ENCODE assay signal across 16 cellular contexts in the genomic region with DNA sequence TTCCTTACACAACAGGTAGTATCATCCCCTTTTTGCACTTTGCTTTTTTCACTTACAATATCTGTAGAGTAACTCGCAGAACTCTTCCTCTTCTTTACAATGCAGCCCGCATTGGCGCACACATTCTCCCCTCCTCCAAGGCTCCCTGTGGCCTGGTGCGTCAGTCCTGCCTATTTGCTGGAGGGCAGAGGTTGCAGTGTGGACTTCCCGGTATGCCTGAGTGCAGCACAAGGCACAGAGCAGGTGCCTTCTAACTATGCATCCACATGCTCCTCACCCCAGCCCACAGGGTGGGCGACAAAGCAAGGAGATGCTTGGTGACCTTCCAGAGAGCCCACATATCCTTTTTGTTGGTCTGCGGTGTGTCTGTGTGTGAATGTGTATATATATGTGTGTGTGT. TPM values are rescaled to one million over a fixed set of nuclear protein-coding genes. Genes with fewer than 3 reads are reported as not detected.
DNase-seq lines count a peak whose midpoint lies in the region; FAIRE-seq and TF ChIP-seq lines count a peak whose summit lies in the region.
"Had no signal": no experiment of that assay in that cellular context is flagged by ENCODE, and none has a peak within 500 bp of the region (broad histone marks: within the 10 kb centered on the region; RNA-seq: fewer than 3 reads in every experiment).

No MANE protein-coding gene starts in this region.

- no peak overlapping the region for H4K91ac ChIP-seq in H1 (replicated peaks; ENCODE audit: insufficient read length, low read length)
- H4K91ac ChIP-seq in neuronal stem cell (ENCODE audit: low read depth, low read length, poor library complexity): no peak overlapping the region

- no peaks in the 10 kb centered on the region; the same call in 1 of the 2 replicates for H3K23me2 ChIP-seq in H1 (ENCODE audit: low read depth, low read length)

- in situ Hi-C loops in transverse colon (cut with MboI; ENCODE audit: low pct_ligation_motif_present in 1 of 4, low pct_unique_long_range_greater_than_20kb in 1 of 4, low sequenced_read_pairs in 3 of 4): no loop called here

- H4K20me1 ChIP-seq in H1 (replicated peaks in 1 of 2; ENCODE audit: control insufficient read depth in 1 of 2, insufficient read depth in 2 of 2, low read length in 2 of 2): peaks cover 1 to 6% of the 10 kb centered on the region in 2 experiments
- peaks cover 46% of the 10 kb centered on the region for H4K20me1 ChIP-seq in osteoblast (ENCODE audit: insufficient read depth, low read length)

- no peak overlapping the region for H4K5ac ChIP-seq in H1 (ENCODE audit: insufficient read length, low read depth, low read length)

- TF ChIP-seq POLR2A in Peyer's patch (IDR thresholded peaks at IDR 0.05) (peak; percentile 9 to 19), H1 (IDR thresholded peaks at IDR 0.05; ENCODE audit: control extremely low read depth in 1 of 2, low read depth in 2 of 2, low read length in 2 of 2) (no peak), transverse colon (IDR thresholded peaks at IDR 0.05) (no peak)

- H3K36me3 ChIP-seq in Peyer's patch (no peaks in the 10 kb centered on the region), H1 (ENCODE audit: control insufficient read depth in 2 of 4, insufficient read depth in 4 of 4, low read length in 3 of 4) (no peaks in the 10 kb centered on the region; a peak in 1 of 8 replicates), neuronal stem cell (replicated peaks in 1 of 2; ENCODE audit: control insufficient read depth in 2 of 2, insufficient read depth in 2 of 2, low read length in 2 of 2) (peaks cover 2 to 12% of the 10 kb centered on the region in 2 donors), transverse colon (no peaks in the 10 kb centered on the region), osteoblast (ENCODE audit: insufficient read depth, low read length) (peaks cover 7% of the 10 kb centered on the region), ascending aorta (peaks cover 2 to 7% of the 10 kb centered on the region in 2 donors)

- no peaks in the 10 kb centered on the region for H3K9me3 ChIP-seq in Peyer's patch
- H3K9me3 ChIP-seq in H1 (ENCODE audit: insufficient read depth in 2 of 2, low read depth in 1 of 2, low read length in 1 of 2): no peaks in the 10 kb centered on the region
- H3K9me3 ChIP-seq in neuronal stem cell (replicated peaks in 1 of 2; ENCODE audit: control insufficient read depth in 2 of 2, insufficient read depth in 1 of 2, low read depth in 1 of 2, low read length in 2 of 2): no peaks in the 10 kb centered on the region
- no peaks in the 10 kb centered on the region for H3K9me3 ChIP-seq in transverse colon
- H3K9me3 ChIP-seq in osteoblast (ENCODE audit: low read depth, low read length): no peaks in the 10 kb centered on the region
- no peaks in the 10 kb centered on the region for H3K9me3 ChIP-seq in ascending aorta
- H3K9me3 ChIP-seq: A549 had no signal

- H3K4ac ChIP-seq in H1 (replicated peaks; ENCODE audit: insufficient read length, low read depth, low read length) (no peak overlapping the region), neuronal stem cell (ENCODE audit: low read length) (no peak overlapping the region)

- H2BK120ac ChIP-seq in H1 (replicated peaks; ENCODE audit: low read depth, low read length): no peak overlapping the region
- H2BK120ac ChIP-seq in neuronal stem cell (ENCODE audit: low read depth, low read length): no peak overlapping the region

- H3K4me2 ChIP-seq in H1 (ENCODE audit: insufficient read depth in 1 of 2, low read depth in 2 of 2, low read length in 2 of 2) (no peak overlapping the region), neuronal stem cell (ENCODE audit: insufficient read depth, low read length, poor library complexity, severe bottlenecking) (no peak overlapping the region), osteoblast (ENCODE audit: insufficient read depth, low read length) (no peak overlapping the region)
- H3K4me2 ChIP-seq: A549 had no signal

- H2BK12ac ChIP-seq in H1 (ENCODE audit: low read depth, low read length) (no peak overlapping the region), neuronal stem cell (ENCODE audit: low read length) (no peak overlapping the region)

- peak overlapping the region in 3 of 4 donors; percentile 25 to 73 (median 67) for H3K27ac ChIP-seq in Peyer's patch
- H3K27ac ChIP-seq in H1 (ENCODE audit: low read depth, low read length): no peak overlapping the region
- no peak overlapping the region for H3K27ac ChIP-seq in neuronal stem cell (replicated peaks; ENCODE audit: low read length)
- peak overlapping the region in 3 of 4 donors; percentile 66 to 72 (median 71) for H3K27ac ChIP-seq in transverse colon
- no peak overlapping the region for H3K27ac ChIP-seq in osteoblast (ENCODE audit: low read depth, low read length)
- H3K27ac ChIP-seq in ascending aorta: no peak overlapping the region
- H3K27ac ChIP-seq: A549 had no signal

- H2BK20ac ChIP-seq in H1 (ENCODE audit: low read length): no peak overlapping the region

- H3K9ac ChIP-seq in H1 (replicated peaks in 1 of 4; ENCODE audit: extremely low read depth in 1 of 4, low read depth in 3 of 4, low read length in 3 of 4) (no peak overlapping the region), neuronal stem cell (ENCODE audit: low read depth, low read length, poor library complexity) (no peak overlapping the region)

- H4K8ac ChIP-seq in H1 (ENCODE audit: extremely low read depth, insufficient read depth, low read length): peak overlapping the region; percentile 84; the same call in 1 of the 2 replicates
- H4K8ac ChIP-seq in neuronal stem cell (ENCODE audit: low read depth, low read length): no peak overlapping the region

- H3K56ac ChIP-seq in H1 (replicated peaks; ENCODE audit: insufficient read length, low read depth, low read length): no peak overlapping the region

- peaks cover 12% of the 10 kb centered on the region; the same call in 1 of the 2 replicates for H3K79me1 ChIP-seq in H1 (ENCODE audit: low read depth, low read length)
- H3K79me1 ChIP-seq in neuronal stem cell (ENCODE audit: low read depth, low read length): peaks cover 6% of the 10 kb centered on the region

- CTCF ChIA-PET in H1 (lab: Charles Lee; ENCODE audit: partially characterized antibody): interaction anchor here (1.8 kb wide), 1 partner anchor 12 kb away, joined by 9 read pairs; no protein-coding TSS in a partner anchor

- POLR2A ChIA-PET in H1 (lab: Charles Lee; ENCODE audit: partially characterized antibody): no interaction called here

- H2AK5ac ChIP-seq in H1 (ENCODE audit: low read depth, low read length): no peak overlapping the region
- no peak overlapping the region for H2AK5ac ChIP-seq in neuronal stem cell (ENCODE audit: low read depth, low read length)

- H2AFZ ChIP-seq in H1 (ENCODE audit: low read length): no peak overlapping the region
- no peak overlapping the region for H2AFZ ChIP-seq in neuronal stem cell (ENCODE audit: low read length)
- H2AFZ ChIP-seq in osteoblast (ENCODE audit: low read length): no peak overlapping the region

- TF ChIP-seq RAD21 in H1 (IDR thresholded peaks at IDR 0.05 in 1 of 2, conservative IDR thresholded peaks at IDR 0.05 in 1 of 2; ENCODE audit: low read depth in 2 of 2, low read length in 2 of 2): no peak

- FAIRE-seq in H1 (lab: Jason Lieb, UNC): no peak
- FAIRE-seq: A549, GM19239, H54 had no signal

- no peak for TF ChIP-seq EP300 in H1 (IDR thresholded peaks at IDR 0.05; ENCODE audit: borderline replicate concordance in 1 of 2, low read depth in 2 of 2, low read length in 2 of 2)
- TF ChIP-seq EP300 in transverse colon (IDR thresholded peaks at IDR 0.05; ENCODE audit: low read depth): no peak

- H3K4me1 ChIP-seq in Peyer's patch (peaks cover 0 to 6% (median 2%) of the 10 kb centered on the region in 4 donors), H1 (replicated peaks in 1 of 4; ENCODE audit: control insufficient read depth in 3 of 4, insufficient read depth in 4 of 4, low read length in 3 of 4) (no peaks in the 10 kb centered on the region), neuronal stem cell (ENCODE audit: control insufficient read depth in 2 of 2, insufficient read depth in 1 of 2, low read depth in 1 of 2, low read length in 2 of 2) (peaks cover 2 to 3% of the 10 kb centered on the region in 2 donors), transverse colon (peaks cover 0 to 33% (median 25%) of the 10 kb centered on the region in 4 donors), osteoblast (ENCODE audit: insufficient read depth, low read length) (no peaks in the 10 kb centered on the region), ascending aorta (no peaks in the 10 kb centered on the region)
- H3K4me1 ChIP-seq: A549 had no signal

- TF ChIP-seq CTCF in Peyer's patch (IDR thresholded peaks at IDR 0.05): no peak
- no peak for TF ChIP-seq CTCF in H1 (IDR thresholded peaks at IDR 0.05; ENCODE audit: control extremely low read depth in 1 of 3, insufficient read depth in 1 of 3, low read depth in 1 of 3, low read length in 3 of 3)
- TF ChIP-seq CTCF in transverse colon (IDR thresholded peaks at IDR 0.05): no peak
- TF ChIP-seq CTCF in osteoblast (IDR thresholded peaks at IDR 0.05; ENCODE audit: extremely low read depth, low read depth, low read length): no peak
- no peak for TF ChIP-seq CTCF in ascending aorta (IDR thresholded peaks at IDR 0.05)

- 89% methylated on average over 7 of the region's 7 CpGs; no CpG with 5 or more reads in 1 of the 2 experiments for WGBS in H1 (ENCODE audit: extremely low coverage in 1 of 2, insufficient coverage in 1 of 2, insufficient read length in 1 of 2, insufficient replicate concordance in 2 of 2, low coverage in 1 of 2, low lambda C conversion rate in 2 of 2, missing lambda C conversion rate in 1 of 2), 2 experiments
- no CpG with 5 or more reads among the region's 7 CpGs for WGBS in neuronal stem cell (ENCODE audit: extremely low coverage in 2 of 2, insufficient read length in 2 of 2, insufficient replicate concordance in 1 of 2), 2 donors
- WGBS in transverse colon (ENCODE audit: low coverage in 1 of 2), 2 donors: 84 to 97% methylated on average over 4 to 7 of the region's 7 CpGs

- peaks cover 0 to 16% of the 10 kb centered on the region in 2 experiments; a peak in 2 of 4 replicates for H3K79me2 ChIP-seq in H1 (ENCODE audit: control insufficient read depth in 1 of 2, insufficient read depth in 2 of 2, low read length in 2 of 2)
- peaks cover 34% of the 10 kb centered on the region for H3K79me2 ChIP-seq in osteoblast (ENCODE audit: insufficient read depth, low read length)

- DNase-seq in Peyer's patch (peak in 2 of 3 donors; percentile 72 to 74), H1 (ENCODE audit: low read depth in 1 of 2, low spot score in 2 of 2) (no peak), neuronal stem cell (ENCODE audit: low spot score) (no peak), transverse colon (peak; percentile 20), osteoblast (ENCODE audit: insufficient read length, low spot score, missing footprints) (no peak), ascending aorta (ENCODE audit: low spot score in 2 of 2) (no peak), cerebellar cortex (ENCODE audit: low spot score) (no peak)
- DNase-seq: CD8-positive, alpha-beta T cell; COR-L47; DMS153; DMS79 treated with DMSO at 0.1 percent for 48 hours; EL; GDM1 had no signal

- H3K18ac ChIP-seq in H1 (ENCODE audit: extremely low read depth, low read length) (no peak overlapping the region), neuronal stem cell (ENCODE audit: low read length) (no peak overlapping the region)

- H3K4me3 ChIP-seq in Peyer's patch: no peak overlapping the region
- H3K4me3 ChIP-seq in H1 (ENCODE audit: extremely low read depth in 1 of 4, insufficient read depth in 2 of 4, low read depth in 3 of 4, low read length in 4 of 4): no peak overlapping the region
- no peak overlapping the region for H3K4me3 ChIP-seq in neuronal stem cell (ENCODE audit: low read length in 2 of 2)
- no peak overlapping the region for H3K4me3 ChIP-seq in transverse colon
- H3K4me3 ChIP-seq in osteoblast (ENCODE audit: insufficient read depth, low read length): no peak overlapping the region
- H3K4me3 ChIP-seq in ascending aorta: no peak overlapping the region
- H3K4me3 ChIP-seq: A549 had no signal

- no peaks in the 10 kb centered on the region for H3K27me3 ChIP-seq in Peyer's patch
- no peaks in the 10 kb centered on the region for H3K27me3 ChIP-seq in H1 (replicated peaks in 1 of 4; ENCODE audit: control insufficient read depth in 3 of 4, extremely low read depth in 1 of 4, insufficient read depth in 3 of 4, low read length in 3 of 4)
- H3K27me3 ChIP-seq in neuronal stem cell (ENCODE audit: control insufficient read depth in 3 of 3, insufficient read depth in 3 of 3, low read depth in 1 of 3, low read length in 3 of 3): no peaks in the 10 kb centered on the region
- H3K27me3 ChIP-seq in transverse colon: no peaks in the 10 kb centered on the region
- H3K27me3 ChIP-seq in osteoblast (ENCODE audit: insufficient read depth, low read length): no peaks in the 10 kb centered on the region
- no peaks in the 10 kb centered on the region for H3K27me3 ChIP-seq in ascending aorta

- H2BK5ac ChIP-seq in H1 (ENCODE audit: low read depth, low read length) (no peak overlapping the region), neuronal stem cell (ENCODE audit: low read length) (no peak overlapping the region)

- H2BK15ac ChIP-seq in H1 (ENCODE audit: low read length) (no peak overlapping the region), neuronal stem cell (ENCODE audit: low read length) (no peak overlapping the region)

- H3K23ac ChIP-seq in H1 (ENCODE audit: insufficient read length) (no peak overlapping the region), neuronal stem cell (ENCODE audit: low read depth, low read length, poor library complexity) (peak overlapping the region; percentile 16)

- intact Hi-C loops in transverse colon (cut with DNase I; ENCODE audit: low total_unique reads): no loop called here
- intact Hi-C loops in ascending aorta (cut with DNase I): no loop called here

- H3K14ac ChIP-seq in H1 (ENCODE audit: insufficient read length) (no peak overlapping the region), neuronal stem cell (ENCODE audit: low read length) (no peak overlapping the region)

RNA-seq across cellular contexts. Expression of a gene that starts 53.3 kb away (rescaled TPM):
- total RNA-seq in Peyer's patch (100 to 1,000 TPM in 2 of 4 donors, 10 to 100 TPM in 2; 56.7 to 127 (median 89.9) TPM), transverse colon (10 to 100 TPM; 52.6 to 82.8 (median 62.1) TPM), osteoblast (45.4 and 50.3 TPM in 2 replicates), ascending aorta (43.5 TPM)
- total RNA-seq in H1 (2021; fragmentation: NEBNext Ultra II Directional; extraction: Animal tissue kit (Norgen Biotek cat#: 25700)): 32.4 and 33.1 TPM in 2 replicates
- polyA plus RNA-seq in H1 (2011; rRNA removed): 19.9 and 23.1 TPM in 2 replicates
- 17.8 TPM for polyA plus RNA-seq in H1 (2011; cell fraction: cytosol; rRNA removed)
- polyA plus RNA-seq in H1 (2011; cell fraction: nucleus; rRNA removed): 85.7 TPM
- 20.6 to 25.7 TPM (median 23.4 TPM) in 4 replicates for polyA plus RNA-seq in H1 (2012, experiment 1 of 2)
- 9.4 TPM for polyA plus RNA-seq in H1 (2012, experiment 2 of 2)
- 12.1 TPM for polyA plus RNA-seq in H1 (2013, experiment 1 of 2)
- polyA plus RNA-seq in H1 (2013, experiment 2 of 2): 10.9 TPM
- polyA minus RNA-seq in H1 (2011; rRNA and poly(A)+ RNA removed): 33.6 and 49.1 TPM in 2 replicates
- 20.3 TPM for polyA minus RNA-seq in H1 (2011; cell fraction: cytosol; rRNA and poly(A)+ RNA removed)
- 55.4 TPM for polyA minus RNA-seq in H1 (2011; cell fraction: nucleus; rRNA and poly(A)+ RNA removed)
- polyA plus RNA-seq in neuronal stem cell (2013, experiment 1 of 2): 14.5 TPM
- 14.6 TPM for polyA plus RNA-seq in neuronal stem cell (2013, experiment 2 of 2)

Comparison
In these comparisons a context has a peak if more than half of its experiments do, and no peak if none do; other contexts are left out.
1. DNase-seq: peak in Peyer's patch (2 of 3) and transverse colon (single experiment); none in H1 (0 of 2), neuronal stem cell (single experiment), osteoblast (single experiment), ascending aorta (0 of 2) and cerebellar cortex (single experiment).
2. H3K27ac ChIP-seq: peak in Peyer's patch (3 of 4) and transverse colon (3 of 4); none in H1 (single experiment), neuronal stem cell (single experiment), osteoblast (single experiment) and ascending aorta (0 of 2).
3. POLR2A ChIP-seq: peak in Peyer's patch (2 of 2); none in H1 (0 of 2) and transverse colon (single experiment).